In the genomic region with DNA sequence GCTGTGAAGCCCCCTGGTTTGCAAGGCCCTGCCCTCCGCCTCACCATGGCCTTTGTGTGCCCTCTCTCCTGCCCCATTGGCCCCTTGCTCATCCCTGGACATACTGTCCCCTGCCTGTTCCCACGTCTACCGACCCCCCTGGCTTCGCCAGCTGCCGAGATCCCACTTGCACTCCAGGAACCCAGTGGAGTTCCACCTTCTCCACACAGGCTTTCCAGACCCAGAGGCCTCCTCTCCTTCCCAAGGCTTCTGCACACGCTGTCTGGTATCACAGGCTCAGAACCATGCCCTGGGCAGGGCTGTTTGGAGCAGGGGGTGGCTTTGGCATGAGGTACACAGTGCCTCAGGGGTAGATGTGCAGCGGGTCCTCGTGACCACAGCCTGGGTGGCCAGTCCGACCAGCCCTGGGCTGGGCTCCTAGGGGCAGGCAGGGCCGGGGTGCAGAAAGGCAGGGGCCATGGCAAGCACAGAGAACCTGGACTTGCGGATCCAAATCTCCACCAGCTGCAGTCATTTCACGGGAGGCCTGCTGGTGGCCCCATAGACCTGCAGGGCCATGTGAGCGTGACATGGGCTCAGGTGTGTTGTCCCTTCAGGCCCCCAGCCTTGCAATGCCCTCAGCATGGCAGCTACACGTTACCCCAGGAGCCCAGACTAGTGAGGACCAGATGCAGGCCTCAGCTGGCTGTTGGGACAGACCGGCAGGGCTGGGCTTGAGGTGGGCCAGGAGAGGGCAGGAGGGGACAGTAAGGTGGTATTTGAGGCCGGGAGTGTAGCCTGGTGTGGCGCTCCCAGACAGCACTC, we compare ENCODE assay signal across 10 cellular contexts. TPM values are rescaled to one million over a fixed set of nuclear protein-coding genes. Genes with fewer than 3 reads are reported as not detected.
DNase-seq lines count a peak whose midpoint lies in the region; ATAC-seq and TF ChIP-seq lines count a peak whose summit lies in the region.
"Had no signal": no experiment of that assay in that cellular context is flagged by ENCODE, and none has a peak within 500 bp of the region (broad histone marks: within the 10 kb centered on the region; RNA-seq: fewer than 3 reads in every experiment).

No MANE protein-coding gene starts in this region.

- peak in 4 of 34 experiments; percentile 26 to 53 (median 46) for DNase-seq in T-cell
- DNase-seq in sigmoid colon: peak; percentile 59
- DNase-seq in G401 (ENCODE audit: low spot score): no peak
- DNase-seq: NCI-H187 treated with DMSO at 0.1 percent for 48 hours, retina had no signal

- no peaks in the 10 kb centered on the region for H3K9me3 ChIP-seq in esophagus (ENCODE audit: control insufficient read depth in 2 of 2, insufficient read depth in 1 of 2, low read depth in 1 of 2, low read length in 1 of 2)
- H3K9me3 ChIP-seq in sigmoid colon: no peaks in the 10 kb centered on the region

- TF ChIP-seq EP300 in sigmoid colon (IDR thresholded peaks at IDR 0.05): no peak

- no peak for ATAC-seq in T-cell (replicated peaks in 1 of 4)
- no peak for ATAC-seq in HG02678 (IDR thresholded peaks at IDR 0.05; ENCODE audit: unreplicated experiment)
- no peak for ATAC-seq in SK-N-SH treated with all-trans-retinoic acid at 6 μM for 48 hours
- no peak for ATAC-seq in GM18511 (IDR thresholded peaks at IDR 0.05; ENCODE audit: unreplicated experiment)

- peaks cover 20% of the 10 kb centered on the region for H3K36me3 Mint-ChIP-seq in T-cell

- POLR2A ChIA-PET in T-cell (lab: Charles Lee): no interaction called here

- H3K27ac ChIP-seq in esophagus (ENCODE audit: low read depth in 2 of 2, low read length in 1 of 2): peak overlapping the region; percentile 70 to 93
- peak overlapping the region; percentile 84 to 89 (median 85) for H3K27ac ChIP-seq in sigmoid colon

- TF ChIP-seq CTCF in GM12873 (IDR thresholded peaks at IDR 0.05; ENCODE audit: insufficient read depth, low read depth, low read length, missing control alignments): peak; percentile 24
- no peak for TF ChIP-seq CTCF in sigmoid colon (IDR thresholded peaks at IDR 0.05)

- H3K4me1 ChIP-seq in esophagus (ENCODE audit: control insufficient read depth in 2 of 2, insufficient read depth in 2 of 2, low read length in 1 of 2) (peaks cover 22 to 58% of the 10 kb centered on the region in 2 donors), sigmoid colon (peaks cover 0 to 91% (median 79%) of the 10 kb centered on the region in 4 donors)

- WGBS in esophagus, 2 donors: 78 to 79% methylated on average over 17 of the region's 17 CpGs
- 83 to 88% methylated on average over 17 of the region's 17 CpGs for WGBS in sigmoid colon, 2 donors

- CTCF ChIA-PET in T-cell (lab: Charles Lee): interaction anchor here in 1 of 2 donors (1.0 kb wide), 1 partner anchor 13 kb away, joined by 3 read pairs; no protein-coding TSS in a partner anchor

- H3K4me3 Mint-ChIP-seq in T-cell: peak overlapping the region; percentile 70 to 99 (median 77)

- H3K4me1 Mint-ChIP-seq in T-cell: peaks cover 81 to 98% (median 93%) of the 10 kb centered on the region in 3 donors

- H3K4me3 ChIP-seq in esophagus (ENCODE audit: low read depth in 1 of 2, low read length in 2 of 2) (no peak overlapping the region), sigmoid colon (no peak overlapping the region)

- H3K27me3 Mint-ChIP-seq in T-cell: no peaks in the 10 kb centered on the region

- no peak for TF ChIP-seq POLR2A in sigmoid colon (IDR thresholded peaks at IDR 0.05)

- in situ Hi-C loops in G401 (cut with HindIII; ENCODE audit: low sequenced_read_pairs): no loop called here

- intact Hi-C loops in sigmoid colon (cut with DNase I): no loop called here

- H3K36me3 ChIP-seq in esophagus (ENCODE audit: control insufficient read depth in 2 of 2, insufficient read depth in 2 of 2, low read length in 1 of 2): peaks cover 5 to 56% of the 10 kb centered on the region in 2 donors
- H3K36me3 ChIP-seq in sigmoid colon: peaks cover 15 to 22% (median 19%) of the 10 kb centered on the region in 4 donors

- H3K27me3 ChIP-seq in esophagus (ENCODE audit: control insufficient read depth in 1 of 2, insufficient read depth in 2 of 2, low read length in 2 of 2) (no peaks in the 10 kb centered on the region), sigmoid colon (no peaks in the 10 kb centered on the region)

- no peaks in the 10 kb centered on the region for H3K9me3 Mint-ChIP-seq in T-cell

- H3K27ac Mint-ChIP-seq in T-cell: peak overlapping the region; percentile 98 to 99

TF ChIP-seq in SK-N-SH treated with all-trans-retinoic acid at 6 μM for 48 hours, 23 proteins besides CTCF, POLR2A, EP300 and RAD21:
- TF ChIP-seq, protein P1, sequence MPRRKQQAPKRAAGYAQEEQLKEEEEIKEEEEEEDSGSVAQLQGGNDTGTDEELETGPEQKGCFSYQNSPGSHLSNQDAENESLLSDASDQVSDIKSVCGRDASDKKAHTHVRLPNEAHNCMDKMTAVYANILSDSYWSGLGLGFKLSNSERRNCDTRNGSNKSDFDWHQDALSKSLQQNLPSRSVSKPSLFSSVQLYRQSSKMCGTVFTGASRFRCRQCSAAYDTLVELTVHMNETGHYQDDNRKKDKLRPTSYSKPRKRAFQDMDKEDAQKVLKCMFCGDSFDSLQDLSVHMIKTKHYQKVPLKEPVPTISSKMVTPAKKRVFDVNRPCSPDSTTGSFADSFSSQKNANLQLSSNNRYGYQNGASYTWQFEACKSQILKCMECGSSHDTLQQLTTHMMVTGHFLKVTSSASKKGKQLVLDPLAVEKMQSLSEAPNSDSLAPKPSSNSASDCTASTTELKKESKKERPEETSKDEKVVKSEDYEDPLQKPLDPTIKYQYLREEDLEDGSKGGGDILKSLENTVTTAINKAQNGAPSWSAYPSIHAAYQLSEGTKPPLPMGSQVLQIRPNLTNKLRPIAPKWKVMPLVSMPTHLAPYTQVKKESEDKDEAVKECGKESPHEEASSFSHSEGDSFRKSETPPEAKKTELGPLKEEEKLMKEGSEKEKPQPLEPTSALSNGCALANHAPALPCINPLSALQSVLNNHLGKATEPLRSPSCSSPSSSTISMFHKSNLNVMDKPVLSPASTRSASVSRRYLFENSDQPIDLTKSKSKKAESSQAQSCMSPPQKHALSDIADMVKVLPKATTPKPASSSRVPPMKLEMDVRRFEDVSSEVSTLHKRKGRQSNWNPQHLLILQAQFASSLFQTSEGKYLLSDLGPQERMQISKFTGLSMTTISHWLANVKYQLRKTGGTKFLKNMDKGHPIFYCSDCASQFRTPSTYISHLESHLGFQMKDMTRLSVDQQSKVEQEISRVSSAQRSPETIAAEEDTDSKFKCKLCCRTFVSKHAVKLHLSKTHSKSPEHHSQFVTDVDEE (CRISPR knock-in tag; IDR thresholded peaks at IDR 0.05): no peak
- TF ChIP-seq SNAI2 (CRISPR knock-in tag; IDR thresholded peaks at IDR 0.05) (no peak), CSDC2 (CRISPR knock-in tag; IDR thresholded peaks at IDR 0.05) (no peak), ISL1 (CRISPR knock-in tag; IDR thresholded peaks at IDR 0.05) (no peak), TOX (CRISPR knock-in tag; IDR thresholded peaks at IDR 0.05; ENCODE audit: borderline replicate concordance) (no peak), ZNF8 (CRISPR knock-in tag; IDR thresholded peaks at IDR 0.05) (no peak), PPARA (CRISPR knock-in tag; IDR thresholded peaks at IDR 0.05; ENCODE audit: borderline replicate concordance) (no peak)

RNA-seq across cellular contexts. Expression of a gene that starts 9.5 kb away (rescaled TPM):
- 100 to 1,000 TPM; 267 to 394 (median 382) TPM for total RNA-seq in T-cell
- 10 to 100 TPM; 62.4 to 74.2 TPM for polyA plus RNA-seq in esophagus
- total RNA-seq in sigmoid colon: 10 to 100 TPM; 32.1 to 48.2 (median 38.9) TPM
- 100 to 1,000 TPM in 1 of 3 donors, 10 to 100 TPM in 2; 88.3 to 152 (median 92.0) TPM for polyA plus RNA-seq in sigmoid colon
- total RNA-seq in G401 (2014; rRNA removed; shearing (Covaris generic)): 35.1 and 48.8 TPM in 2 replicates

RNA-seq across cellular contexts. Expression of a gene that starts 13.3 kb away (rescaled TPM):
- 100 to 1,000 TPM; 150 to 249 (median 237) TPM for total RNA-seq in T-cell
- 10 to 100 TPM; 36.8 to 87.3 TPM for polyA plus RNA-seq in esophagus
- total RNA-seq in sigmoid colon: 10 to 100 TPM; 23.9 to 45.7 (median 24.2) TPM
- polyA plus RNA-seq in sigmoid colon: 10 to 100 TPM in 2 of 3 donors, 1 to 10 TPM in 1; 9.0 to 42.2 (median 16.8) TPM
- total RNA-seq in G401 (2014; rRNA removed; shearing (Covaris generic)): 25.2 and 40.3 TPM in 2 replicates

RNA-seq across cellular contexts. Expression of a gene that starts 27.5 kb away (rescaled TPM):
- total RNA-seq in T-cell: 10 to 100 TPM; 11.5 to 30.9 (median 26.7) TPM
- 10 to 100 TPM; 38.6 to 55.6 TPM for polyA plus RNA-seq in esophagus
- total RNA-seq in sigmoid colon: 10 to 100 TPM; 20.0 to 37.7 (median 26.6) TPM
- polyA plus RNA-seq in sigmoid colon: 10 to 100 TPM; 15.6 to 39.0 (median 21.3) TPM
- total RNA-seq in G401 (2014; rRNA removed; shearing (Covaris generic)): 1.5 and 1.8 TPM in 2 replicates
